In the genomic region with DNA sequence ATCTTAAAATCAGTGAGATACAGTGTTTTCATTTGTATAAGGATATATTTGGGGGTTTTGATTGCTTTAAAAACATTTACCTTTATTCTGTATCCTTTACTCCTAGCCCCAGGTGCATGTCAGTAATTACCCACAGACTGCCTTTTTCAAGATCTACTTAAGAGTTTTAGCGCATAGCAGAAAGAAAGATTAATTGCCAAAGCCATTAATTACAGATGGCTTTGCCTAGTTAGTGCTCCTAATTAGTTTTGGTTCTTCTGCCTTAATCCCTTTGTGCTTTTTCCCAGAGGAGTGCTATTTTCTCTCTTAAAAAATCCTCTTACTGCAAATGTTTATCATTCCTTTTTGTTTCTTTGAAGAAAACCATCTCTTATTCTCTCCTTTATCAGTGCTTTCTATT, we compare ENCODE assay signal across 23 cellular contexts.
"Had no signal": no experiment of that assay in that cellular context is flagged by ENCODE, and none has a peak within 500 bp of the region (broad histone marks: within the 10 kb centered on the region; RNA-seq: fewer than 3 reads in every experiment).

No MANE protein-coding gene starts in this region.

- H3K9me3 ChIP-seq: heart left ventricle, ovary, right atrium auricular region, sigmoid colon, stomach, thoracic aorta, transverse colon had no signal

- H3K9me3 Mint-ChIP-seq: naive thymus-derived CD4-positive, alpha-beta T cell; nephron progenitor cell had no signal

- H3K27me3 Mint-ChIP-seq: naive thymus-derived CD4-positive, alpha-beta T cell had no signal

- H3K4me1 ChIP-seq: heart left ventricle, right atrium auricular region, sigmoid colon, stomach, transverse colon had no signal

- H3K27ac Mint-ChIP-seq: nephron progenitor cell had no signal

- H3K4me3 Mint-ChIP-seq: naive thymus-derived CD4-positive, alpha-beta T cell; nephron progenitor cell had no signal

- DNase-seq: effector CD4-positive, alpha-beta T cell; heart left ventricle; hippocampal formation; left colon; left ventricle myocardium superior; mesendoderm; naive thymus-derived CD4-positive, alpha-beta T cell; nephron progenitor cell; ovary; sigmoid colon; stimulated activated CD4-positive, alpha-beta T cell treated with anti-CD3 and anti-CD28 coated beads, Interleukin-2, amount 100 ng/mL, for 24 hours; stimulated activated CD4-positive, alpha-beta T cell treated with anti-CD3 and anti-CD28 coated beads, Interleukin-4, amount 100 ng/mL, for 4 hours; stimulated activated naive CD4-positive, alpha-beta T cell; stomach; substantia nigra; transverse colon had no signal

- ATAC-seq: esophagus mucosa; heart left ventricle; left colon; left ventricle myocardium superior; naive thymus-derived CD4-positive, alpha-beta T cell had no signal

- H3K36me3 ChIP-seq: ovary had no signal

- H3K27me3 ChIP-seq: heart left ventricle, ovary, right atrium auricular region, sigmoid colon, stomach, transverse colon had no signal

- H3K27ac ChIP-seq: coronary artery, heart left ventricle, ovary, right atrium auricular region, sigmoid colon, skin epidermis, stomach, thoracic aorta, transverse colon had no signal

- H3K4me3 ChIP-seq: coronary artery, heart left ventricle, lung, ovary, right atrium auricular region, sigmoid colon, skin epidermis, stomach, thoracic aorta, transverse colon had no signal

- FAIRE-seq: frontal cortex had no signal
